20 cellular contexts compared by ENCODE assay signal in genomic region chr7:40757097-40757496, GRCh38.
DNase-seq lines count a peak whose midpoint lies in the region; ATAC-seq and TF ChIP-seq lines count a peak whose summit lies in the region.
"Had no signal": no experiment of that assay in that cellular context is flagged by ENCODE, and none has a peak within 500 bp of the region (broad histone marks: within the 10 kb centered on the region; RNA-seq: fewer than 3 reads in every experiment).

No MANE protein-coding gene starts in this region.

- H3K9me3 Mint-ChIP-seq in WTC11, result no peaks in the 10 kb centered on the region
- no peaks in the 10 kb centered on the region for H3K9me3 Mint-ChIP-seq in endodermal cell
- H3K9me3 Mint-ChIP-seq in stimulated activated effector memory CD8-positive, alpha-beta T cell treated with anti-CD3 and anti-CD28 coated beads, Interleukin-12 subunit alpha, Interleukin-12 subunit beta, amount 100 ng/mL, for 72 hours, result peaks cover 7% of the 10 kb centered on the region
- H3K9me3 Mint-ChIP-seq: CD4-positive, alpha-beta T cell had no signal

- H3K27ac Mint-ChIP-seq in WTC11 (no peak overlapping the region), endodermal cell (no peak overlapping the region)
- H3K27ac Mint-ChIP-seq in stimulated activated effector memory CD8-positive, alpha-beta T cell treated with anti-CD3 and anti-CD28 coated beads, Interleukin-12 subunit alpha, Interleukin-12 subunit beta, amount 100 ng/mL, for 72 hours, result no peak overlapping the region
- H3K27ac Mint-ChIP-seq: CD4-positive, alpha-beta T cell had no signal

- H3K4me2 ChIP-seq in mesendoderm (ENCODE audit: low read length), result no peak overlapping the region
- H3K4me2 ChIP-seq: BLaER1 treated with 17β-estradiol and CSF1 and Interleukin-3, amounts not matched to agents 10 nM and 100 nM; KMS-11 had no signal

- WGBS in endodermal cell (ENCODE audit: insufficient coverage in 1 of 2, insufficient read length in 1 of 2), 2 experiments, result 50 to 62% methylated on average over 1 to 4 of the region's 4 CpGs
- WGBS in mesendoderm (ENCODE audit: extremely low coverage, insufficient coverage, low lambda C conversion rate), result no CpG with 5 or more reads among the region's 4 CpGs
- 48 to 78% (median 69%) methylated on average over 4 of the region's 4 CpGs for WGBS in heart left ventricle, 4 donors
- WGBS in esophagus squamous epithelium, 2 donors, result 78 to 95% methylated on average over 4 of the region's 4 CpGs

- H4K5ac ChIP-seq in mesendoderm (ENCODE audit: low read length), result no peak overlapping the region

- CTCF ChIA-PET in WTC11 (lab: Charles Lee), result no interaction called here

- TF ChIP-seq POLR2A in heart left ventricle (IDR thresholded peaks at IDR 0.05) (no peak), esophagus squamous epithelium (IDR thresholded peaks at IDR 0.05) (no peak)

- no peak overlapping the region for H3K56ac ChIP-seq in mesendoderm (ENCODE audit: low read length)

- no peak overlapping the region for H2BK15ac ChIP-seq in mesendoderm (replicated peaks; ENCODE audit: low read depth)

- H3K9ac ChIP-seq in endodermal cell (ENCODE audit: extremely low read depth, low read length, poor library complexity, severe bottlenecking) (no peak overlapping the region), mesendoderm (ENCODE audit: low read length) (no peak overlapping the region)
- H3K9ac ChIP-seq: BLaER1 treated with 17β-estradiol and CSF1 and Interleukin-3, amounts not matched to agents 10 nM and 100 nM; KMS-11 had no signal

- no peak overlapping the region for H4K8ac ChIP-seq in mesendoderm (ENCODE audit: low read depth, low read length)

- H3K18ac ChIP-seq in mesendoderm (ENCODE audit: low read length), result peak overlapping the region; percentile 39

- no peak overlapping the region for H3K23ac ChIP-seq in mesendoderm (ENCODE audit: low read length)

- peaks cover 45% of the 10 kb centered on the region for H3K4me1 Mint-ChIP-seq in WTC11
- H3K4me1 Mint-ChIP-seq in endodermal cell, result peaks cover 67% of the 10 kb centered on the region
- H3K4me1 Mint-ChIP-seq in stimulated activated effector memory CD8-positive, alpha-beta T cell treated with anti-CD3 and anti-CD28 coated beads, Interleukin-12 subunit alpha, Interleukin-12 subunit beta, amount 100 ng/mL, for 72 hours, result no peaks in the 10 kb centered on the region

- H2AK5ac ChIP-seq in mesendoderm (ENCODE audit: low read length), result no peak overlapping the region

- H3K9me3 ChIP-seq in endodermal cell (ENCODE audit: control insufficient read depth, low read length), result no peaks in the 10 kb centered on the region
- no peaks in the 10 kb centered on the region for H3K9me3 ChIP-seq in heart left ventricle
- H3K9me3 ChIP-seq in esophagus squamous epithelium, result no peaks in the 10 kb centered on the region
- H3K9me3 ChIP-seq: BLaER1 treated with 17β-estradiol and CSF1 and Interleukin-3, amounts not matched to agents 10 nM and 100 nM had no signal

- peak; percentile 72 for ATAC-seq in WTC11
- ATAC-seq in heart left ventricle, result no peak
- no peak for ATAC-seq in stimulated activated effector memory CD8-positive, alpha-beta T cell treated with anti-CD3 and anti-CD28 coated beads, Interleukin-12 subunit alpha, Interleukin-12 subunit beta, amount 100 ng/mL, for 72 hours
- ATAC-seq: Panc1 had no signal

- H3K27me3 Mint-ChIP-seq in WTC11 (ENCODE audit: low read depth) (no peaks in the 10 kb centered on the region), endodermal cell (ENCODE audit: insufficient read depth) (no peaks in the 10 kb centered on the region)
- H3K27me3 Mint-ChIP-seq: CD4-positive, alpha-beta T cell had no signal

- no peak overlapping the region for H2BK120ac ChIP-seq in mesendoderm (ENCODE audit: low read depth, low read length)

- H3K27ac ChIP-seq in endodermal cell (ENCODE audit: low read depth, low read length) (no peak overlapping the region), mesendoderm (ENCODE audit: low read depth, low read length) (no peak overlapping the region), heart left ventricle (no peak overlapping the region), esophagus squamous epithelium (no peak overlapping the region)
- H3K27ac ChIP-seq: BLaER1 treated with 17β-estradiol and CSF1 and Interleukin-3, amounts not matched to agents 10 nM and 100 nM; KMS-11; RWPE1 had no signal

- H3K79me1 ChIP-seq in mesendoderm (ENCODE audit: low read length), result no peaks in the 10 kb centered on the region

- H3K27me3 ChIP-seq in H7 (ENCODE audit: control insufficient read depth, insufficient read depth, low read length), result no peaks in the 10 kb centered on the region
- H3K27me3 ChIP-seq in endodermal cell (ENCODE audit: control insufficient read depth, insufficient read depth, low read length, poor library complexity, severe bottlenecking), result no peaks in the 10 kb centered on the region
- no peaks in the 10 kb centered on the region for H3K27me3 ChIP-seq in mesendoderm (ENCODE audit: insufficient read depth, low read length, poor library complexity)
- H3K27me3 ChIP-seq in heart left ventricle, result no peaks in the 10 kb centered on the region
- H3K27me3 ChIP-seq in esophagus squamous epithelium, result peaks cover 0 to 4% (median 0%) of the 10 kb centered on the region in 4 donors
- H3K27me3 ChIP-seq: BLaER1 treated with 17β-estradiol and CSF1 and Interleukin-3, amounts not matched to agents 10 nM and 100 nM had no signal

- intact Hi-C loops in heart left ventricle (cut with DNase I), result no loop called here
- intact Hi-C loops in esophagus squamous epithelium (cut with DNase I), result no loop called here

- no peaks in the 10 kb centered on the region for H3K79me2 ChIP-seq in mesendoderm (ENCODE audit: control insufficient read depth, insufficient read depth, low read length)

- H3K36me3 Mint-ChIP-seq in WTC11 (no peaks in the 10 kb centered on the region), endodermal cell (ENCODE audit: low read depth) (no peaks in the 10 kb centered on the region)
- no peaks in the 10 kb centered on the region for H3K36me3 Mint-ChIP-seq in stimulated activated effector memory CD8-positive, alpha-beta T cell treated with anti-CD3 and anti-CD28 coated beads, Interleukin-12 subunit alpha, Interleukin-12 subunit beta, amount 100 ng/mL, for 72 hours

- no peaks in the 10 kb centered on the region for H3K36me3 ChIP-seq in H7 (replicated peaks; ENCODE audit: control insufficient read depth, insufficient read depth, low read length)
- no peaks in the 10 kb centered on the region for H3K36me3 ChIP-seq in endodermal cell (ENCODE audit: control insufficient read depth, insufficient read depth, low read length)
- no peaks in the 10 kb centered on the region for H3K36me3 ChIP-seq in mesendoderm (ENCODE audit: control insufficient read depth, insufficient read depth, low read length)
- no peaks in the 10 kb centered on the region for H3K36me3 ChIP-seq in heart left ventricle
- no peaks in the 10 kb centered on the region for H3K36me3 ChIP-seq in esophagus squamous epithelium
- H3K36me3 ChIP-seq: BLaER1 treated with 17β-estradiol and CSF1 and Interleukin-3, amounts not matched to agents 10 nM and 100 nM had no signal

- no peak overlapping the region for H3K4ac ChIP-seq in mesendoderm (ENCODE audit: low read depth, low read length)

- no peak overlapping the region for H3K4me3 ChIP-seq in H7 (ENCODE audit: insufficient read depth, low read depth, low read length)
- no peak overlapping the region for H3K4me3 ChIP-seq in endodermal cell (ENCODE audit: low read length)
- no peak overlapping the region for H3K4me3 ChIP-seq in mesendoderm (ENCODE audit: low read length)
- H3K4me3 ChIP-seq in heart left ventricle, result no peak overlapping the region
- no peak overlapping the region for H3K4me3 ChIP-seq in esophagus squamous epithelium
- H3K4me3 ChIP-seq: BLaER1 treated with 17β-estradiol and CSF1 and Interleukin-3, amounts not matched to agents 10 nM and 100 nM had no signal

- H3K4me3 Mint-ChIP-seq in WTC11 (no peak overlapping the region), endodermal cell (no peak overlapping the region)
- no peak overlapping the region for H3K4me3 Mint-ChIP-seq in stimulated activated effector memory CD8-positive, alpha-beta T cell treated with anti-CD3 and anti-CD28 coated beads, Interleukin-12 subunit alpha, Interleukin-12 subunit beta, amount 100 ng/mL, for 72 hours
- H3K4me3 Mint-ChIP-seq: CD4-positive, alpha-beta T cell had no signal

- TF ChIP-seq CTCF in WTC11 (IDR thresholded peaks at IDR 0.05) (no peak), endodermal cell (conservative IDR thresholded peaks at IDR 0.05) (no peak), heart left ventricle (IDR thresholded peaks at IDR 0.05) (no peak), esophagus squamous epithelium (IDR thresholded peaks at IDR 0.05) (no peak)

- H3K4me1 ChIP-seq in endodermal cell (ENCODE audit: control insufficient read depth, insufficient read depth, low read length) (peaks cover 9% of the 10 kb centered on the region), mesendoderm (ENCODE audit: control insufficient read depth, low read depth, low read length) (peaks cover 9% of the 10 kb centered on the region), heart left ventricle (no peaks in the 10 kb centered on the region), esophagus squamous epithelium (no peaks in the 10 kb centered on the region)
- H3K4me1 ChIP-seq: BLaER1 treated with 17β-estradiol and CSF1 and Interleukin-3, amounts not matched to agents 10 nM and 100 nM had no signal

- POLR2A ChIA-PET in WTC11 (lab: Charles Lee), result no interaction called here

- H2BK5ac ChIP-seq in mesendoderm (ENCODE audit: low read length), result no peak overlapping the region

- DNase-seq in H7, result peak; percentile 2
- DNase-seq in WTC11 (ENCODE audit: low spot score), result no peak
- peak; percentile 82 for DNase-seq in endodermal cell
- peak; percentile 86 for DNase-seq in mesendoderm
- no peak for DNase-seq in heart left ventricle
- DNase-seq in DMS153 treated with DMSO at 0.1 percent for 48 hours (lab: John Stamatoyannopoulos, UW; ENCODE audit: unreplicated experiment), result no peak
- no peak for DNase-seq in stimulated activated effector memory CD8-positive, alpha-beta T cell treated with anti-CD3 and anti-CD28 coated beads, Interleukin-12 subunit alpha, Interleukin-12 subunit beta, amount 100 ng/mL, for 72 hours (ENCODE audit: low spot score in 2 of 2)
- DNase-seq in esophagus squamous epithelium (lab: John Stamatoyannopoulos, UW), result no peak
- DNase-seq: CD4-positive, alpha-beta T cell; MM.1S; NCI-H2029; NCI-H446 treated with DMSO at 0.1 percent for 48 hours; NCI-H526; NCI-H82; SHP77; SW 1271 had no signal

Comparison
In these comparisons a context has a peak if more than half of its experiments do, and no peak if none do; other contexts are left out.
1. DNase-seq: peak in H7 (single experiment), endodermal cell (single experiment) and mesendoderm (single experiment); none in WTC11 (single experiment), heart left ventricle (0 of 5), DMS153 treated with DMSO at 0.1 percent for 48 hours (single experiment), stimulated activated effector memory CD8-positive, alpha-beta T cell treated with anti-CD3 and anti-CD28 coated beads, Interleukin-12 subunit alpha, Interleukin-12 subunit beta, amount 100 ng/mL, for 72 hours (0 of 2) and esophagus squamous epithelium (single experiment).